17 cellular contexts compared by ENCODE assay signal in genomic region chr11:76131142-76131541, GRCh38.
DNase-seq lines count a peak whose midpoint lies in the region; ATAC-seq, FAIRE-seq and TF ChIP-seq lines count a peak whose summit lies in the region.
"Had no signal": no experiment of that assay in that cellular context is flagged by ENCODE, and none has a peak within 500 bp of the region (broad histone marks: within the 10 kb centered on the region; RNA-seq: fewer than 3 reads in every experiment).

No MANE protein-coding gene starts in this region.

- peak overlapping the region; percentile 75 for H3K27ac Mint-ChIP-seq in memory B cell
- H3K27ac Mint-ChIP-seq: activated CD4-positive, alpha-beta T cell treated with anti-CD3 and anti-CD28 coated beads, Interleukin-2, amount 10 ng/mL, durations not matched to agents 24 days and 14 days had no signal

- no peaks in the 10 kb centered on the region for H3K27me3 Mint-ChIP-seq in memory B cell
- H3K27me3 Mint-ChIP-seq: CD8-positive, alpha-beta memory T cell; naive thymus-derived CD4-positive, alpha-beta T cell had no signal

- no peak overlapping the region for H3K4me3 ChIP-seq in coronary artery
- peak overlapping the region; percentile 11 for H3K4me3 ChIP-seq in thoracic aorta
- H3K4me3 ChIP-seq: lung, testis had no signal

- H3K9me3 ChIP-seq in thoracic aorta: no peaks in the 10 kb centered on the region
- H3K9me3 ChIP-seq: testis had no signal

- DNase-seq in GM12891 (ENCODE audit: insufficient read length, low spot score) (no peak), coronary artery (ENCODE audit: low spot score) (no peak), memory B cell (ENCODE audit: low spot score in 2 of 2) (no peak), thoracic aorta (ENCODE audit: low spot score) (no peak), NCI-H69 (lab: John Stamatoyannopoulos, UW) (no peak), substantia nigra (lab: John Stamatoyannopoulos, UW) (no peak), HUDEP-2 (lab: John Stamatoyannopoulos, UW; ENCODE audit: unreplicated experiment in 76 of 76) (no peak)
- DNase-seq: activated CD4-positive, alpha-beta T cell treated with anti-CD3 and anti-CD28 coated beads, Interleukin-2, amount 10 ng/mL, durations not matched to agents 24 days and 14 days; activated naive CD4-positive, alpha-beta T cell treated with Interleukin-2 at 50 U/mL for 16 hours; CD8-positive, alpha-beta memory T cell; naive thymus-derived CD4-positive, alpha-beta T cell; NCI-H146; NCI-H345; RPMI8226; testis had no signal

- H3K4me3 Mint-ChIP-seq in memory B cell: no peak overlapping the region
- H3K4me3 Mint-ChIP-seq: activated CD4-positive, alpha-beta T cell treated with anti-CD3 and anti-CD28 coated beads, Interleukin-2, amount 10 ng/mL, durations not matched to agents 24 days and 14 days; CD8-positive, alpha-beta memory T cell had no signal

- peaks cover 9% of the 10 kb centered on the region for H3K4me1 Mint-ChIP-seq in memory B cell

- peaks cover 25 to 30% of the 10 kb centered on the region in 2 donors for H3K4me1 ChIP-seq in thoracic aorta (ENCODE audit: control insufficient read depth in 1 of 2, low read depth in 2 of 2)

- TF ChIP-seq POLR2A in GM12891 (IDR thresholded peaks at IDR 0.05; ENCODE audit: low read depth, low read length): no peak

- H3K27ac ChIP-seq in coronary artery: peak overlapping the region; percentile 36 to 72
- peak overlapping the region; percentile 33 to 44 for H3K27ac ChIP-seq in thoracic aorta
- no peak overlapping the region for H3K27ac ChIP-seq in substantia nigra (ENCODE audit: low read depth, low read length, poor library complexity, severe bottlenecking)

- ATAC-seq in memory B cell (ENCODE audit: low read depth): no peak
- ATAC-seq in thoracic aorta (ENCODE audit: insufficient number of reproducible peaks, low FRiP score, low read depth): no peak
- ATAC-seq in HG03280 (IDR thresholded peaks at IDR 0.05; ENCODE audit: unreplicated experiment): no peak
- ATAC-seq: naive thymus-derived CD4-positive, alpha-beta T cell had no signal

- H3K27me3 ChIP-seq in thoracic aorta (replicated peaks; ENCODE audit: insufficient read depth): no peaks in the 10 kb centered on the region
- H3K27me3 ChIP-seq: testis had no signal

- peak; percentile 40 for FAIRE-seq in GM12891 (lab: Jason Lieb, UNC)

- H3K36me3 ChIP-seq in thoracic aorta: no peaks in the 10 kb centered on the region

- TF ChIP-seq CTCF in coronary artery (IDR thresholded peaks at IDR 0.05) (no peak), thoracic aorta (IDR thresholded peaks at IDR 0.05) (no peak)

- H3K36me3 Mint-ChIP-seq in memory B cell: peaks cover 26% of the 10 kb centered on the region

- no peaks in the 10 kb centered on the region for H3K9me3 Mint-ChIP-seq in memory B cell
- H3K9me3 Mint-ChIP-seq: activated CD4-positive, alpha-beta T cell treated with anti-CD3 and anti-CD28 coated beads, Interleukin-2, amount 10 ng/mL, durations not matched to agents 24 days and 14 days; CD8-positive, alpha-beta memory T cell; naive thymus-derived CD4-positive, alpha-beta T cell had no signal

TF ChIP-seq in GM12891, 5 proteins besides CTCF, POLR2A, EP300 and RAD21:
- TF ChIP-seq SPI1 (IDR thresholded peaks at IDR 0.05; ENCODE audit: low read depth, low read length): no peak
- TF ChIP-seq TAF1 (IDR thresholded peaks at IDR 0.05; ENCODE audit: low read depth, low read length): no peak
- TF ChIP-seq POU2F2 (IDR thresholded peaks at IDR 0.05; ENCODE audit: low read depth, low read length): no peak
- no peak for TF ChIP-seq POLR2AphosphoS5 (IDR thresholded peaks at IDR 0.05; ENCODE audit: low read depth, low read length)
- no peak for TF ChIP-seq PAX5 (IDR thresholded peaks at IDR 0.05; ENCODE audit: insufficient read depth, low read length, severe bottlenecking)
